In genomic region chr1:55337801-55338447, GRCh38 we compare ENCODE assay signal across 8 cellular contexts.
DNase-seq lines count a peak whose midpoint lies in the region; ATAC-seq lines count a peak whose summit lies in the region.

No MANE protein-coding gene starts in this region.

- H3K4me1 Mint-ChIP-seq in activated naive CD8-positive, alpha-beta T cell treated with anti-CD3 and anti-CD28 coated beads, Interleukin-2, amount 10 ng/mL, durations not matched to agents 7 days and 5 days = peaks cover 10% of the 10 kb centered on the region
- H3K4me1 Mint-ChIP-seq in activated naive CD8-positive, alpha-beta T cell treated with anti-CD3 and anti-CD28 coated beads for 36 hours = peaks cover 2% of the 10 kb centered on the region
- peaks cover 8% of the 10 kb centered on the region for H3K4me1 Mint-ChIP-seq in activated T-helper 17 cell treated with anti-CD3 and anti-CD28 coated beads, Interleukin-2, amount 50 U/mL, for 72 hours

- H3K4me1 ChIP-seq in HAP-1 = no peaks in the 10 kb centered on the region

- H3K9me3 ChIP-seq in HAP-1 = no peaks in the 10 kb centered on the region

- no peaks in the 10 kb centered on the region for H3K36me3 Mint-ChIP-seq in activated naive CD8-positive, alpha-beta T cell treated with anti-CD3 and anti-CD28 coated beads, Interleukin-2, amount 10 ng/mL, durations not matched to agents 7 days and 5 days
- no peaks in the 10 kb centered on the region for H3K36me3 Mint-ChIP-seq in activated naive CD8-positive, alpha-beta T cell treated with anti-CD3 and anti-CD28 coated beads for 36 hours
- H3K36me3 Mint-ChIP-seq in activated T-helper 17 cell treated with anti-CD3 and anti-CD28 coated beads, Interleukin-2, amount 50 U/mL, for 72 hours (ENCODE audit: low read depth) = no peaks in the 10 kb centered on the region

- no peak overlapping the region for H3K27ac Mint-ChIP-seq in activated naive CD8-positive, alpha-beta T cell treated with anti-CD3 and anti-CD28 coated beads, Interleukin-2, amount 10 ng/mL, durations not matched to agents 7 days and 5 days
- no peak overlapping the region for H3K27ac Mint-ChIP-seq in activated naive CD8-positive, alpha-beta T cell treated with anti-CD3 and anti-CD28 coated beads for 36 hours
- H3K27ac Mint-ChIP-seq in activated T-helper 17 cell treated with anti-CD3 and anti-CD28 coated beads, Interleukin-2, amount 50 U/mL, for 72 hours = peak overlapping the region; percentile 28

- H3K4me3 ChIP-seq in HAP-1 = no peak overlapping the region

- peak; percentile 30 for ATAC-seq in activated naive CD8-positive, alpha-beta T cell treated with anti-CD3 and anti-CD28 coated beads, Interleukin-2, amount 10 ng/mL, durations not matched to agents 7 days and 5 days (ENCODE audit: low read depth)
- peak; percentile 59 for ATAC-seq in activated T-helper 17 cell treated with anti-CD3 and anti-CD28 coated beads, Interleukin-2, amount 50 U/mL, for 72 hours (replicated peaks)
- ATAC-seq in left colon = peak; percentile 90

- no peak for DNase-seq in activated naive CD8-positive, alpha-beta T cell treated with anti-CD3 and anti-CD28 coated beads, Interleukin-2, amount 10 ng/mL, durations not matched to agents 7 days and 5 days
- no peak for DNase-seq in activated naive CD8-positive, alpha-beta T cell treated with anti-CD3 and anti-CD28 coated beads for 36 hours
- DNase-seq in HAP-1 (ENCODE audit: low spot score in 2 of 2) = peak; percentile 46 to 66
- peak; percentile 51 for DNase-seq in NCI-H2171 (lab: John Stamatoyannopoulos, UW)
- DNase-seq in left colon = peak in 1 of 2 donors; percentile 6
- no peak for DNase-seq in DMS79 treated with DMSO at 0.1 percent for 48 hours (lab: John Stamatoyannopoulos, UW)
- no peak for DNase-seq in activated CD4-positive, CD25-positive, alpha-beta regulatory T cell treated with anti-CD3 and anti-CD28 coated beads, Interleukin-2, amount 50 U/mL, for 72 hours

- peaks cover 13% of the 10 kb centered on the region for H3K27me3 Mint-ChIP-seq in activated naive CD8-positive, alpha-beta T cell treated with anti-CD3 and anti-CD28 coated beads, Interleukin-2, amount 10 ng/mL, durations not matched to agents 7 days and 5 days
- H3K27me3 Mint-ChIP-seq in activated naive CD8-positive, alpha-beta T cell treated with anti-CD3 and anti-CD28 coated beads for 36 hours = no peaks in the 10 kb centered on the region
- H3K27me3 Mint-ChIP-seq in activated T-helper 17 cell treated with anti-CD3 and anti-CD28 coated beads, Interleukin-2, amount 50 U/mL, for 72 hours = no peaks in the 10 kb centered on the region

- POLR2A ChIA-PET in activated naive CD8-positive, alpha-beta T cell treated with anti-CD3 and anti-CD28 coated beads, Interleukin-2, amount 10 ng/mL, durations not matched to agents 7 days and 5 days (lab: Charles Lee) = no interaction called here

- H3K27me3 ChIP-seq in HAP-1 (ENCODE audit: low read depth) = no peaks in the 10 kb centered on the region

- no peak overlapping the region for H3K4me3 Mint-ChIP-seq in activated naive CD8-positive, alpha-beta T cell treated with anti-CD3 and anti-CD28 coated beads, Interleukin-2, amount 10 ng/mL, durations not matched to agents 7 days and 5 days
- no peak overlapping the region for H3K4me3 Mint-ChIP-seq in activated naive CD8-positive, alpha-beta T cell treated with anti-CD3 and anti-CD28 coated beads for 36 hours
- no peak overlapping the region for H3K4me3 Mint-ChIP-seq in activated T-helper 17 cell treated with anti-CD3 and anti-CD28 coated beads, Interleukin-2, amount 50 U/mL, for 72 hours

- H3K36me3 ChIP-seq in HAP-1 (replicated peaks) = no peaks in the 10 kb centered on the region

- in situ Hi-C loops in HAP-1 (cut with MboI; ENCODE audit: low sequenced_read_pairs) = no loop called here

- peaks cover 3% of the 10 kb centered on the region for H3K9me3 Mint-ChIP-seq in activated naive CD8-positive, alpha-beta T cell treated with anti-CD3 and anti-CD28 coated beads, Interleukin-2, amount 10 ng/mL, durations not matched to agents 7 days and 5 days
- H3K9me3 Mint-ChIP-seq in activated naive CD8-positive, alpha-beta T cell treated with anti-CD3 and anti-CD28 coated beads for 36 hours = peaks cover 7% of the 10 kb centered on the region
- peaks cover 17% of the 10 kb centered on the region for H3K9me3 Mint-ChIP-seq in activated T-helper 17 cell treated with anti-CD3 and anti-CD28 coated beads, Interleukin-2, amount 50 U/mL, for 72 hours

- intact Hi-C loops in left colon (cut with DNase I, micrococcal nuclease) = no loop called here

Comparison
In these comparisons a context has a peak if more than half of its experiments do, and no peak if none do; other contexts are left out.
1. ATAC-seq: peak in every context shown above with its lines; median percentile 90 in left colon; 59 in activated T-helper 17 cell treated with anti-CD3 and anti-CD28 coated beads, Interleukin-2, amount 50 U/mL, for 72 hours; 30 in activated naive CD8-positive, alpha-beta T cell treated with anti-CD3 and anti-CD28 coated beads, Interleukin-2, amount 10 ng/mL, durations not matched to agents 7 days and 5 days.
2. DNase-seq: peak in HAP-1 (2 of 2) and NCI-H2171 (single experiment); none in activated naive CD8-positive, alpha-beta T cell treated with anti-CD3 and anti-CD28 coated beads, Interleukin-2, amount 10 ng/mL, durations not matched to agents 7 days and 5 days (single experiment), activated naive CD8-positive, alpha-beta T cell treated with anti-CD3 and anti-CD28 coated beads for 36 hours (single experiment), DMS79 treated with DMSO at 0.1 percent for 48 hours (single experiment) and activated CD4-positive, CD25-positive, alpha-beta regulatory T cell treated with anti-CD3 and anti-CD28 coated beads, Interleukin-2, amount 50 U/mL, for 72 hours (single experiment).